Comparison of ENCODE assay signal across 22 cellular contexts in the genomic region with DNA sequence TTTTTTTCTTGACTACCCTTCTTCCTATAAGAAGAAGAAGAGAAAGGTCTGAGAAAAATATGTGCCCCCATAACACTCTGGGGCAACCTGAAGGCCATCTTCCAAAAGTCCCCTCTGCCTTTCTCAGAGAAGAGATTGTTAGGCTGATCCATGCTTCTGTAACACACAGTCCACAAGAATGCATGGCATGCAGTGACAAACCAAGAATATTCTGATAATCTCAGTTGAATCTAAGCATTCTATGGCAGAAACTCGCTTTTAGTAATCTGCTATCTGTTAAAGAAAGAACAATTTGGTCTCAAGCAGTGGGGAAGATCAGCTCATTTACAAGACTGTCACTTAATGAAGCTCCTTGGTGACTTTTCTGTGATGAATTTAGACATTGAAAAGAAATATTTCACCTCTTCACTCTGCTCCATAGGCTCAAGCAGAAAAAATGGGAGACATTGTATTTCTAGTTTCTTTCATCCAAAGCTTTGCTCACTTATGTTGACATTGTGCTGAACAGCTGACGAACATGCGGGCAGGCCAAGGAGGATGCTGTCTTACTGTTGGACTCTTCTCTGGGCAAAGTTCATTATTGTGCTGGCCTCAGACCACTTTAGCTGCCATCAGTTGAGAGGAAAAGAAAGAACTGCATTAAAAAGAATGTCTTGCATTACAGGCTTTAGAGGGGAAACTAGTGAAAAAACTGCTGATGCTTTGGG.
A peak's percentile ranks its signal among the peaks of the same experiment; 100 is the strongest.
DNase-seq lines count a peak whose midpoint lies in the region; ATAC-seq and TF ChIP-seq lines count a peak whose summit lies in the region.
"Had no signal": no experiment of that assay in that cellular context is flagged by ENCODE, and none has a peak within 500 bp of the region (broad histone marks: within the 10 kb centered on the region; RNA-seq: fewer than 3 reads in every experiment).

No MANE protein-coding gene starts in this region.

- H3K27ac Mint-ChIP-seq in HFFc6 = no peak overlapping the region
- H3K27ac Mint-ChIP-seq: stimulated activated effector memory CD8-positive, alpha-beta T cell treated with anti-CD3 and anti-CD28 coated beads, Interleukin-12 subunit alpha, Interleukin-12 subunit beta, amount 100 ng/mL, for 72 hours had no signal

- in situ Hi-C loops in astrocyte of the cerebellum (cut with HindIII; ENCODE audit: low sequenced_read_pairs) = no loop called here

- H3K4me3 Mint-ChIP-seq in HFFc6 = no peak overlapping the region
- H3K4me3 Mint-ChIP-seq: neural crest cell; stimulated activated effector memory CD8-positive, alpha-beta T cell treated with anti-CD3 and anti-CD28 coated beads, Interleukin-12 subunit alpha, Interleukin-12 subunit beta, amount 100 ng/mL, for 72 hours had no signal

- H3K4me1 ChIP-seq in smooth muscle cell (ENCODE audit: low read depth) (peaks cover 7% of the 10 kb centered on the region), MM.1S (ENCODE audit: low read length) (no peaks in the 10 kb centered on the region)
- H3K4me1 ChIP-seq: body of pancreas, esophagus squamous epithelium, HAP-1 had no signal

- H3K27ac ChIP-seq in smooth muscle cell (ENCODE audit: low read depth) (no peak overlapping the region), MM.1S (ENCODE audit: low read length) (no peak overlapping the region)
- H3K27ac ChIP-seq: body of pancreas, C4-2B, esophagus squamous epithelium had no signal

- peaks cover 7% of the 10 kb centered on the region; the same call in 1 of the 2 replicates for H3K4me1 Mint-ChIP-seq in HFFc6 (ENCODE audit: low read depth)
- H3K4me1 Mint-ChIP-seq: neural crest cell; stimulated activated effector memory CD8-positive, alpha-beta T cell treated with anti-CD3 and anti-CD28 coated beads, Interleukin-12 subunit alpha, Interleukin-12 subunit beta, amount 100 ng/mL, for 72 hours had no signal

- H3K9ac ChIP-seq in smooth muscle cell (ENCODE audit: low read depth) = no peak overlapping the region
- H3K9ac ChIP-seq in MM.1S (ENCODE audit: low read length) = no peak overlapping the region

- H3K9me3 ChIP-seq in smooth muscle cell (replicated peaks; ENCODE audit: low read depth) (no peaks in the 10 kb centered on the region), MM.1S (replicated peaks; ENCODE audit: insufficient read depth, low read length) (no peaks in the 10 kb centered on the region)
- H3K9me3 ChIP-seq: body of pancreas, esophagus squamous epithelium, HAP-1 had no signal

- 61% methylated on average over 3 of the region's 3 CpGs for WGBS in smooth muscle cell (ENCODE audit: low lambda C conversion rate)

- H3K36me3 ChIP-seq in smooth muscle cell (ENCODE audit: low read depth) (no peaks in the 10 kb centered on the region), MM.1S (replicated peaks; ENCODE audit: insufficient read depth, low read length) (no peaks in the 10 kb centered on the region)
- H3K36me3 ChIP-seq: esophagus squamous epithelium, HAP-1 had no signal

- TF ChIP-seq CTCF in HFFc6 (IDR thresholded peaks at IDR 0.05) = no peak
- TF ChIP-seq CTCF in astrocyte of the cerebellum (IDR thresholded peaks at IDR 0.05; ENCODE audit: low read depth, low read length, missing control alignments) = no peak
- TF ChIP-seq CTCF in smooth muscle cell (IDR thresholded peaks at IDR 0.05; ENCODE audit: borderline replicate concordance, insufficient read depth, poor library complexity, severe bottlenecking) = no peak
- no peak for TF ChIP-seq CTCF in MM.1S (IDR thresholded peaks at IDR 0.05; ENCODE audit: low read length)

- DNase-seq in HFFc6 (peak; percentile 33), astrocyte of the cerebellum (ENCODE audit: low read depth) (peak; percentile 4), glomerular visceral epithelial cell (ENCODE audit: extremely low spot score) (peak; percentile 14), smooth muscle cell (lab: John Stamatoyannopoulos, UW; ENCODE audit: unreplicated experiment) (no peak), hippocampal formation (lab: John Stamatoyannopoulos, UW) (no peak), mucosa of gallbladder (ENCODE audit: low spot score) (no peak), MM.1S (no peak)
- DNase-seq: activated CD4-positive, alpha-beta T cell treated with anti-CD3 and anti-CD28 coated beads, Interleukin-2, amount 50 U/mL, for 1 hour; activated CD8-positive, alpha-beta memory T cell treated with anti-CD3 and anti-CD28 coated beads, Interleukin-2, amount 50 U/mL, for 48 hours; activated naive CD4-positive, alpha-beta T cell; body of pancreas; DMS153; esophagus squamous epithelium; midbrain; NCI-H187 treated with DMSO at 0.1 percent for 48 hours; NCI-H446 treated with DMSO at 0.1 percent for 48 hours; SW 1271 had no signal

- H3K9me3 Mint-ChIP-seq in HFFc6 = peaks cover 6% of the 10 kb centered on the region; the same call in 1 of the 2 replicates
- H3K9me3 Mint-ChIP-seq: neural crest cell had no signal

- H3K4me2 ChIP-seq in smooth muscle cell = peak overlapping the region; percentile 4
- no peak overlapping the region for H3K4me2 ChIP-seq in MM.1S (ENCODE audit: low read depth, low read length)

- no peaks in the 10 kb centered on the region for H3K9me2 ChIP-seq in MM.1S (replicated peaks; ENCODE audit: insufficient read depth, low read length)

- H3K79me2 ChIP-seq in smooth muscle cell (ENCODE audit: low read depth) (no peaks in the 10 kb centered on the region), MM.1S (ENCODE audit: low read length) (no peaks in the 10 kb centered on the region)

- H4K20me1 ChIP-seq in smooth muscle cell (ENCODE audit: low read depth) (no peaks in the 10 kb centered on the region), MM.1S (ENCODE audit: insufficient read depth, low read length) (no peaks in the 10 kb centered on the region)

- H3K4me3 ChIP-seq in astrocyte of the cerebellum (ENCODE audit: low read depth, low read length) (no peak overlapping the region), smooth muscle cell (no peak overlapping the region), MM.1S (ENCODE audit: low read length) (no peak overlapping the region)
- H3K4me3 ChIP-seq: body of pancreas, esophagus squamous epithelium, HAP-1 had no signal

- no peak for ATAC-seq in GM21576 (IDR thresholded peaks at IDR 0.05; ENCODE audit: unreplicated experiment)
- ATAC-seq: body of pancreas; stimulated activated effector memory CD8-positive, alpha-beta T cell treated with anti-CD3 and anti-CD28 coated beads, Interleukin-12 subunit alpha, Interleukin-12 subunit beta, amount 100 ng/mL, for 72 hours had no signal

- no peaks in the 10 kb centered on the region for H3K36me3 Mint-ChIP-seq in HFFc6 (ENCODE audit: low read depth)

- H2AFZ ChIP-seq in smooth muscle cell (ENCODE audit: low read depth) (no peak overlapping the region), MM.1S (ENCODE audit: low read length) (no peak overlapping the region)

- no peaks in the 10 kb centered on the region for H3F3A ChIP-seq in smooth muscle cell (ENCODE audit: low read depth)
- no peaks in the 10 kb centered on the region for H3F3A ChIP-seq in MM.1S (ENCODE audit: insufficient read depth, low read length)

- H3K27me3 Mint-ChIP-seq in HFFc6 (ENCODE audit: insufficient read depth) = peaks cover 3% of the 10 kb centered on the region; the same call in 1 of the 2 replicates

- H3K27me3 ChIP-seq in smooth muscle cell (ENCODE audit: low read depth) (peaks cover 5% of the 10 kb centered on the region), MM.1S (replicated peaks; ENCODE audit: insufficient read depth, low read length) (no peaks in the 10 kb centered on the region)
- H3K27me3 ChIP-seq: body of pancreas, esophagus squamous epithelium had no signal

Comparison
In these comparisons a context has a peak if more than half of its experiments do, and no peak if none do; other contexts are left out.
1. DNase-seq: peak in HFFc6 (single experiment), astrocyte of the cerebellum (single experiment) and glomerular visceral epithelial cell (single experiment); none in smooth muscle cell (single experiment), hippocampal formation (0 of 2), mucosa of gallbladder (single experiment) and MM.1S (single experiment).